Comparison of ENCODE assay signal across 25 cellular contexts in genomic region chr22:42885446-42885845, GRCh38. TPM values are rescaled to one million over a fixed set of nuclear protein-coding genes. Genes with fewer than 3 reads are reported as not detected.
DNase-seq lines count a peak whose midpoint lies in the region; ATAC-seq and TF ChIP-seq lines count a peak whose summit lies in the region.
"Had no signal": no experiment of that assay in that cellular context is flagged by ENCODE, and none has a peak within 500 bp of the region (broad histone marks: within the 10 kb centered on the region; RNA-seq: fewer than 3 reads in every experiment).

No MANE protein-coding gene starts in this region.

- no peak overlapping the region for H2AK5ac ChIP-seq in trophoblast cell (ENCODE audit: low read length)

- no peak overlapping the region for H3K4me3 Mint-ChIP-seq in stimulated activated naive CD8-positive, alpha-beta T cell treated with anti-CD3 and anti-CD28 coated beads, Interleukin-15, amount 100 ng/mL, for 72 hours
- H3K4me3 Mint-ChIP-seq: activated naive CD4-positive, alpha-beta T cell treated with anti-CD3 and anti-CD28 coated beads, Interleukin-2, amount 50 U/mL, for 24 hours; natural killer cell treated with Interleukin-12 subunit alpha and Interleukin-12 subunit beta and Interleukin-15 and Interleukin-18, amount 100 ng/mL, for 72 hours; T-helper 1 cell treated with Interleukin-12 subunit alpha and Interleukin-12 subunit beta and Interleukin-4 antibody, amounts not matched to agents 30 μg/mL and 1 μg/mL, for 36 hours had no signal

- H3K27me3 Mint-ChIP-seq in stimulated activated naive CD8-positive, alpha-beta T cell treated with anti-CD3 and anti-CD28 coated beads, Interleukin-15, amount 100 ng/mL, for 72 hours, result no peaks in the 10 kb centered on the region
- H3K27me3 Mint-ChIP-seq: activated naive CD4-positive, alpha-beta T cell treated with anti-CD3 and anti-CD28 coated beads, Interleukin-2, amount 50 U/mL, for 24 hours; natural killer cell treated with Interleukin-12 subunit alpha and Interleukin-12 subunit beta and Interleukin-15 and Interleukin-18, amount 100 ng/mL, for 72 hours; progenitor cell of endocrine pancreas had no signal

- H3K36me3 ChIP-seq in MG63 (peaks cover 24% of the 10 kb centered on the region), psoas muscle (ENCODE audit: insufficient read depth in 1 of 2, low read depth in 1 of 2) (peaks cover 0 to 80% of the 10 kb centered on the region in 2 donors), trophoblast cell (ENCODE audit: control insufficient read depth in 1 of 2, insufficient read depth in 2 of 2, low read length in 2 of 2) (peaks cover 82 to 87% of the 10 kb centered on the region in 2 experiments)

- H3K9ac ChIP-seq in trophoblast cell (ENCODE audit: low read length), result no peak overlapping the region

- no peak for TF ChIP-seq CTCF in foreskin keratinocyte (conservative IDR thresholded peaks at IDR 0.05)
- no peak for TF ChIP-seq CTCF in psoas muscle (IDR thresholded peaks at IDR 0.05)

- no peak overlapping the region for H3K4ac ChIP-seq in trophoblast cell (ENCODE audit: low read depth, low read length)

- DNase-seq in GM03348 (ENCODE audit: low spot score), result peak; percentile 65
- DNase-seq in MG63, result peak; percentile 74
- DNase-seq in foreskin keratinocyte, result no peak
- DNase-seq in psoas muscle, result no peak
- DNase-seq in trophoblast cell, result no peak
- DNase-seq in stimulated activated naive CD8-positive, alpha-beta T cell treated with anti-CD3 and anti-CD28 coated beads, Interleukin-15, amount 100 ng/mL, for 72 hours, result no peak
- DNase-seq in SIG-M5 treated with dmso at 0.1 percent for 504 hours (lab: John Stamatoyannopoulos, UW; ENCODE audit: unreplicated experiment), result no peak
- DNase-seq: activated CD4-positive, alpha-beta T cell treated with anti-CD3 and anti-CD28 coated beads for 4 hours; activated T-cell treated with anti-CD3 and anti-CD28 coated beads, Interleukin-2, amount 50 U/mL, for 48 hours; cerebellar nuclear complex; DMS79 treated with DMSO at 0.1 percent for 48 hours; erythroblast; H7; NCI-H1417; NCI-H510A; stimulated activated naive CD8-positive, alpha-beta T cell treated with anti-CD3 and anti-CD28 coated beads, Interleukin-15, Interleukin-2, amounts not matched to agents 100 U/mL and 50 U/mL, for 24 hours; tibial artery had no signal

- H4K91ac ChIP-seq in trophoblast cell (ENCODE audit: low read depth, low read length), result no peak overlapping the region

- no peak overlapping the region for H2BK5ac ChIP-seq in trophoblast cell (ENCODE audit: low read depth, low read length, poor library complexity)

- H3K4me1 ChIP-seq in foreskin keratinocyte (no peaks in the 10 kb centered on the region), psoas muscle (peaks cover 20% of the 10 kb centered on the region), trophoblast cell (ENCODE audit: control insufficient read depth in 1 of 2, insufficient read depth in 2 of 2, low read length in 2 of 2) (no peaks in the 10 kb centered on the region)
- H3K4me1 ChIP-seq: ascending aorta had no signal

- H3K9me3 ChIP-seq in MG63 (no peaks in the 10 kb centered on the region), psoas muscle (no peaks in the 10 kb centered on the region), trophoblast cell (ENCODE audit: insufficient read depth, low read depth, low read length) (peaks cover 2% of the 10 kb centered on the region)
- H3K9me3 ChIP-seq: ascending aorta, SJSA1, tibial artery had no signal

- no peaks in the 10 kb centered on the region for H3K27me3 ChIP-seq in MG63
- no peaks in the 10 kb centered on the region for H3K27me3 ChIP-seq in foreskin keratinocyte
- no peaks in the 10 kb centered on the region for H3K27me3 ChIP-seq in psoas muscle (ENCODE audit: insufficient read depth in 3 of 3, low read length in 2 of 3)
- H3K27me3 ChIP-seq in trophoblast cell (ENCODE audit: insufficient read depth, low read length), result no peaks in the 10 kb centered on the region
- H3K27me3 ChIP-seq: ascending aorta, SJSA1, tibial artery had no signal

- no peak overlapping the region for H3K4me3 ChIP-seq in MG63
- no peak overlapping the region for H3K4me3 ChIP-seq in psoas muscle
- H3K4me3 ChIP-seq in trophoblast cell (ENCODE audit: low read depth, low read length), result no peak overlapping the region
- H3K4me3 ChIP-seq: ascending aorta, SJSA1, skin epidermis, tibial artery had no signal

- H3K4me1 Mint-ChIP-seq in stimulated activated naive CD8-positive, alpha-beta T cell treated with anti-CD3 and anti-CD28 coated beads, Interleukin-15, amount 100 ng/mL, for 72 hours, result peaks cover 14% of the 10 kb centered on the region

- peak; percentile 46 for ATAC-seq in foreskin keratinocyte
- ATAC-seq in psoas muscle, result no peak
- no peak for ATAC-seq in HG02970 (IDR thresholded peaks at IDR 0.05; ENCODE audit: low FRiP score, unreplicated experiment)
- no peak for ATAC-seq in stimulated activated naive CD8-positive, alpha-beta T cell treated with anti-CD3 and anti-CD28 coated beads, Interleukin-15, amount 100 ng/mL, for 72 hours
- ATAC-seq: stimulated activated naive CD8-positive, alpha-beta T cell treated with anti-CD3 and anti-CD28 coated beads, Interleukin-15, Interleukin-2, amounts not matched to agents 100 U/mL and 50 U/mL, for 24 hours had no signal

- H3K14ac ChIP-seq in trophoblast cell (ENCODE audit: low read length), result no peak overlapping the region

- no peak overlapping the region for H3K27ac ChIP-seq in foreskin keratinocyte
- H3K27ac ChIP-seq in psoas muscle, result peak overlapping the region; percentile 36
- no peak overlapping the region for H3K27ac ChIP-seq in trophoblast cell (ENCODE audit: low read depth, low read length)
- H3K27ac ChIP-seq: SJSA1 had no signal

- intact Hi-C loops in psoas muscle (cut with DNase I), result no loop called here

- no peaks in the 10 kb centered on the region for H3K79me2 ChIP-seq in trophoblast cell (ENCODE audit: control insufficient read depth, insufficient read depth, low read length, poor library complexity)

- no peaks in the 10 kb centered on the region for H3K9me3 Mint-ChIP-seq in stimulated activated naive CD8-positive, alpha-beta T cell treated with anti-CD3 and anti-CD28 coated beads, Interleukin-15, amount 100 ng/mL, for 72 hours
- H3K9me3 Mint-ChIP-seq: activated naive CD4-positive, alpha-beta T cell treated with anti-CD3 and anti-CD28 coated beads, Interleukin-2, amount 50 U/mL, for 24 hours; natural killer cell treated with Interleukin-12 subunit alpha and Interleukin-12 subunit beta and Interleukin-15 and Interleukin-18, amount 100 ng/mL, for 72 hours; T-helper 1 cell treated with Interleukin-12 subunit alpha and Interleukin-12 subunit beta and Interleukin-4 antibody, amounts not matched to agents 30 μg/mL and 1 μg/mL, for 36 hours had no signal

- H4K12ac ChIP-seq in trophoblast cell (ENCODE audit: low read depth, low read length), result no peak overlapping the region

- no peak overlapping the region for H3K23ac ChIP-seq in trophoblast cell (ENCODE audit: low read length)

- no peak overlapping the region for H4K8ac ChIP-seq in trophoblast cell (ENCODE audit: low read depth, low read length)

- no peak overlapping the region for H2BK120ac ChIP-seq in trophoblast cell (ENCODE audit: insufficient read depth, low read length, poor library complexity)

- H3K18ac ChIP-seq in trophoblast cell (ENCODE audit: low read length), result no peak overlapping the region

- 76 to 88% (median 81%) methylated on average over 9 of the region's 9 CpGs for WGBS in psoas muscle, 3 donors
- WGBS in trophoblast cell (ENCODE audit: extremely low coverage, insufficient coverage, insufficient read length), result no CpG with 5 or more reads among the region's 9 CpGs

- no peak overlapping the region for H3K4me2 ChIP-seq in trophoblast cell (ENCODE audit: low read length)

- peak overlapping the region in 1 of 2 donors; percentile 83 for H3K27ac Mint-ChIP-seq in stimulated activated naive CD8-positive, alpha-beta T cell treated with anti-CD3 and anti-CD28 coated beads, Interleukin-15, amount 100 ng/mL, for 72 hours
- H3K27ac Mint-ChIP-seq: activated naive CD4-positive, alpha-beta T cell treated with anti-CD3 and anti-CD28 coated beads, Interleukin-2, amount 50 U/mL, for 24 hours; natural killer cell treated with Interleukin-12 subunit alpha and Interleukin-12 subunit beta and Interleukin-15 and Interleukin-18, amount 100 ng/mL, for 72 hours; progenitor cell of endocrine pancreas; T-helper 1 cell treated with Interleukin-12 subunit alpha and Interleukin-12 subunit beta and Interleukin-4 antibody, amounts not matched to agents 30 μg/mL and 1 μg/mL, for 36 hours had no signal

- H2BK12ac ChIP-seq in trophoblast cell (ENCODE audit: low read length), result no peak overlapping the region

- no peak overlapping the region for H2AFZ ChIP-seq in trophoblast cell (ENCODE audit: insufficient read depth, low read length, poor library complexity)

- H3K79me1 ChIP-seq in trophoblast cell (ENCODE audit: low read length), result no peaks in the 10 kb centered on the region

RNA-seq across cellular contexts. Expression of gene ARFGAP3, which starts 28.4 kb away (rescaled TPM):
- total RNA-seq in MG63 (2014; rRNA removed; shearing (Covaris generic); ENCODE audit: low replicate concordance), result 27.5 and 37.3 TPM in 2 replicates
- 31.8 and 39.9 TPM in 2 replicates for total RNA-seq in foreskin keratinocyte
- 15.0 and 19.1 TPM in 2 replicates for polyA plus RNA-seq in foreskin keratinocyte
- total RNA-seq in psoas muscle, result 10 to 100 TPM; 19.7 to 36.1 (median 25.8) TPM
- polyA plus RNA-seq in psoas muscle, result 10 to 100 TPM; 18.4 to 25.0 (median 20.1) TPM
- polyA plus RNA-seq in trophoblast cell (2013), result 35.4 and 35.7 TPM in 2 replicates

Comparison
In these comparisons a context has a peak if more than half of its experiments do, and no peak if none do; other contexts are left out.
1. DNase-seq: peak in GM03348 (single experiment) and MG63 (single experiment); none in foreskin keratinocyte (0 of 2), psoas muscle (0 of 2), trophoblast cell (0 of 2), stimulated activated naive CD8-positive, alpha-beta T cell treated with anti-CD3 and anti-CD28 coated beads, Interleukin-15, amount 100 ng/mL, for 72 hours (0 of 2) and SIG-M5 treated with dmso at 0.1 percent for 504 hours (single experiment).